ENCODE assay signal across 8 cellular contexts in genomic region chr10:86366033-86366901, GRCh38. TPM values are rescaled to one million over a fixed set of nuclear protein-coding genes. Genes with fewer than 3 reads are reported as not detected.
DNase-seq lines count a peak whose midpoint lies in the region; ATAC-seq and TF ChIP-seq lines count a peak whose summit lies in the region.

Gene GRID1 (minus strand): TSS chr10:86366795.

- peaks cover 28% of the 10 kb centered on the region for H3K4me1 Mint-ChIP-seq in stimulated activated memory B cell treated with anti-CD40 and anti-IgM and Interleukin-4, amounts not matched to agents 10 μg/mL and 1 μg/mL and 100 μg/mL, for 72 hours

- H3K27ac ChIP-seq in ACC112 (ENCODE audit: low read depth, low read length) (no peak within 1 kb of the TSS), mammary epithelial cell (ENCODE audit: insufficient read depth, low read depth, low read length) (no peak within 1 kb of the TSS), layer of hippocampus (ENCODE audit: low read depth, low read length) (peak within 1 kb of the TSS; percentile 84)

- peak; percentile 29 for ATAC-seq in GM18907 (IDR thresholded peaks at IDR 0.05; ENCODE audit: unreplicated experiment)
- peak; percentile 18 for ATAC-seq in stimulated activated memory B cell treated with anti-CD40 and anti-IgM and Interleukin-4, amounts not matched to agents 10 μg/mL and 1 μg/mL and 100 μg/mL, for 72 hours

- peak within 1 kb of the TSS; percentile 51; the same call in 1 of the 2 replicates for H3K4me3 ChIP-seq in ACC112 (ENCODE audit: low read depth, low read length)
- H3K4me3 ChIP-seq in mammary epithelial cell (replicated peaks in 1 of 3; ENCODE audit: insufficient read depth in 1 of 3, low read depth in 2 of 3, low read length in 3 of 3), result peak within 1 kb of the TSS in 2 of 3 experiments; percentile 25 to 26

- DNase-seq in NCI-H345 treated with DMSO at 0.1 percent for 48 hours (lab: John Stamatoyannopoulos, UW; ENCODE audit: unreplicated experiment) (peak; percentile 5), mammary epithelial cell (no peak), DMS114 treated with DMSO at 0.1 percent for 48 hours (lab: John Stamatoyannopoulos, UW; ENCODE audit: unreplicated experiment) (no peak), AML-193 (lab: John Stamatoyannopoulos, UW) (no peak)

- BruUV-seq in mammary epithelial cell (replicated peaks; lab: Mats Ljungman, UMichigan), result no TSS peak

- dilution Hi-C loops in mammary epithelial cell (cut with HindIII; ENCODE audit: low sequenced_read_pairs), result no loop called here

- no peaks in the 10 kb centered on the region for H4K20me1 ChIP-seq in mammary epithelial cell (ENCODE audit: insufficient read depth, low read length)

- H3K4me2 ChIP-seq in mammary epithelial cell (ENCODE audit: insufficient read depth, low read depth, low read length), result peak within 1 kb of the TSS; percentile 63

- H3K9me3 Mint-ChIP-seq in stimulated activated memory B cell treated with anti-CD40 and anti-IgM and Interleukin-4, amounts not matched to agents 10 μg/mL and 1 μg/mL and 100 μg/mL, for 72 hours, result no peaks in the 10 kb centered on the region

- no peak within 1 kb of the TSS for H3K9ac ChIP-seq in mammary epithelial cell (ENCODE audit: insufficient read depth, low read length)

- H2AFZ ChIP-seq in ACC112 (ENCODE audit: low read length, unreplicated experiment) (no peak within 1 kb of the TSS), mammary epithelial cell (ENCODE audit: low read depth, low read length) (peak within 1 kb of the TSS; percentile 49)

- TF ChIP-seq CTCF in mammary epithelial cell (conservative IDR thresholded peaks at IDR 0.05 in 1 of 2, IDR thresholded peaks at IDR 0.05 in 1 of 2; ENCODE audit: extremely low read depth in 1 of 2, insufficient read depth in 1 of 2, low read depth in 1 of 2, low read length in 2 of 2), result no peak

- peak within 1 kb of the TSS; percentile 8 for H3K4me3 Mint-ChIP-seq in stimulated activated memory B cell treated with anti-CD40 and anti-IgM and Interleukin-4, amounts not matched to agents 10 μg/mL and 1 μg/mL and 100 μg/mL, for 72 hours

- no peaks in the 10 kb centered on the region for H3K36me3 Mint-ChIP-seq in stimulated activated memory B cell treated with anti-CD40 and anti-IgM and Interleukin-4, amounts not matched to agents 10 μg/mL and 1 μg/mL and 100 μg/mL, for 72 hours

- H3K36me3 ChIP-seq in ACC112 (ENCODE audit: insufficient read depth, low read length) (no peaks in the 10 kb centered on the region), mammary epithelial cell (ENCODE audit: insufficient read depth, low read length) (no peaks in the 10 kb centered on the region)

- no peak within 1 kb of the TSS for H3K27ac Mint-ChIP-seq in stimulated activated memory B cell treated with anti-CD40 and anti-IgM and Interleukin-4, amounts not matched to agents 10 μg/mL and 1 μg/mL and 100 μg/mL, for 72 hours

- CTCF ChIA-PET in mammary epithelial cell (lab: Charles Lee; ENCODE audit: low non-redundant PET), result no interaction called here

- intact Hi-C loops in mammary epithelial cell (cut with micrococcal nuclease), result loop anchor here (10.0 kb wide), 1 partner anchor 571 kb away; no protein-coding TSS in a partner anchor

- WGBS in mammary epithelial cell (ENCODE audit: low coverage, missing lambda C conversion rate), result 0% methylated on average over 5 of the region's 119 CpGs

- H3K4me1 ChIP-seq in ACC112 (ENCODE audit: control insufficient read depth, insufficient read depth, low read length, unreplicated experiment), result no peaks in the 10 kb centered on the region
- peaks cover 12% of the 10 kb centered on the region for H3K4me1 ChIP-seq in mammary epithelial cell (ENCODE audit: insufficient read depth, low read length)

- peaks cover 79% of the 10 kb centered on the region for H3K27me3 Mint-ChIP-seq in stimulated activated memory B cell treated with anti-CD40 and anti-IgM and Interleukin-4, amounts not matched to agents 10 μg/mL and 1 μg/mL and 100 μg/mL, for 72 hours

- no peaks in the 10 kb centered on the region for H3K79me2 ChIP-seq in ACC112 (ENCODE audit: control insufficient read depth, insufficient read depth, low read length, unreplicated experiment)
- H3K79me2 ChIP-seq in mammary epithelial cell (ENCODE audit: insufficient read depth, low read length), result no peaks in the 10 kb centered on the region

- H3K27me3 ChIP-seq in ACC112 (ENCODE audit: insufficient read depth, low read length) (peaks cover 92% of the 10 kb centered on the region), mammary epithelial cell (ENCODE audit: insufficient read depth, low read length) (peaks cover 44% of the 10 kb centered on the region), layer of hippocampus (ENCODE audit: control insufficient read depth, insufficient read depth, low read length) (peaks cover 2% of the 10 kb centered on the region)

- no peaks in the 10 kb centered on the region for H3K9me3 ChIP-seq in mammary epithelial cell (replicated peaks; ENCODE audit: insufficient read depth, low read length)

- in situ Hi-C loops in mammary epithelial cell (cut with MboI; ENCODE audit: low sequenced_read_pairs in 2 of 2), result loop anchor here in 1 of 2 donors (25.0 kb wide), 1 partner anchor 829 kb away; no protein-coding TSS in a partner anchor

RNA-seq across cellular contexts. Expression of gene GRID1, which starts in this region (rescaled TPM):
- under 1 TPM in 1 of 2 donors, not detected in 1; under 0.01 TPM for total RNA-seq in mammary epithelial cell
- polyA plus RNA-seq in mammary epithelial cell, result 0.02 TPM
- not detected for polyA minus RNA-seq in mammary epithelial cell
